1 cellular context compared by ENCODE assay signal in genomic region chr19:46489445-46490272, GRCh38.
TF ChIP-seq lines count a peak whose summit lies in the region.

No MANE protein-coding gene starts in this region.

TF ChIP-seq in HepG2, 621 proteins besides CTCF, POLR2A, EP300 and RAD21 (continued from another document):
- TF ChIP-seq ZNF687 (CRISPR knock-in tag; IDR thresholded peaks at IDR 0.05) (peak; percentile 35; the same call in 1 of the 2 replicates), ZNF766 (CRISPR knock-in tag; IDR thresholded peaks at IDR 0.05; ENCODE audit: borderline replicate concordance) (no peak), EHMT2 (IDR thresholded peaks at IDR 0.05; ENCODE audit: borderline replicate concordance, low read depth, low read length) (no peak), NFE2L2 (IDR thresholded peaks at IDR 0.05; ENCODE audit: low read length) (no peak), XRCC5 (optimal IDR thresholded peaks at IDR 0.05; ENCODE audit: low read length) (no peak), ZBTB33 (CRISPR knock-in tag; IDR thresholded peaks at IDR 0.05) (peak; percentile 46; the same call in 1 of the 2 replicates), ZBTB10 (CRISPR knock-in tag; IDR thresholded peaks at IDR 0.05; ENCODE audit: borderline replicate concordance) (no peak)
